26 cellular contexts compared by ENCODE assay signal in the genomic region with DNA sequence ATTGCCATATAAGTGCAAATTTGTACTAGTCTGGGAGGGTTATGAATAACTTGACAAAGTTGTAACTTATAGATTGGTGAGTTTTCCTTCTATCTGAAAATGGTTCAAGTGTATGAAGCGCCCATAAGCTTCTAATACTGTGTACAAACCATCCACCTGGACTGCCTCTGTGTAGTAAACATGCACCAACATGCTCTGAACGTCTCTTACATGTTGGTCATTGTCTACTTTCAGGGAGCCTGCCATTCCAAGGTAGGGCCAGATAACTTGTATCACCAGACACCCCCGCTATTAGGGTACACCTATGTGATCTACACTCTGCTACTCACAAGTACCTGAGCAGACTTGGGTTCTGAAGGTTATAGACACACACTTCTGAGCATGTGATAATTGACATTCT.
"Had no signal": no experiment of that assay in that cellular context is flagged by ENCODE, and none has a peak within 500 bp of the region (broad histone marks: within the 10 kb centered on the region; RNA-seq: fewer than 3 reads in every experiment).

No MANE protein-coding gene starts in this region.

- H3K27ac ChIP-seq: neural progenitor cell, ovary, parathyroid adenoma, psoas muscle, right lobe of liver, sigmoid colon, suprapubic skin, testis, tibial artery, transverse colon, upper lobe of right lung, uterus had no signal

- H3K36me3 ChIP-seq: neural progenitor cell, ovary, right lobe of liver, sigmoid colon, suprapubic skin, tibial artery, transverse colon, upper lobe of right lung, uterus had no signal

- H3K27me3 ChIP-seq: neural progenitor cell, ovary, right lobe of liver, sigmoid colon, suprapubic skin, testis, tibial artery, transverse colon, upper lobe of right lung, uterus had no signal

- H3K4me3 ChIP-seq: neural progenitor cell, ovary, psoas muscle, right lobe of liver, sigmoid colon, suprapubic skin, testis, tibial artery, transverse colon, upper lobe of right lung, uterus had no signal

- FAIRE-seq: small intestine had no signal

- H3K4me1 ChIP-seq: neural progenitor cell, parathyroid adenoma, psoas muscle, right lobe of liver, sigmoid colon, suprapubic skin, testis, tibial artery, transverse colon, upper lobe of right lung, uterus had no signal

- ATAC-seq: natural killer cell; psoas muscle; right cardiac atrium; right lobe of liver; stimulated activated memory B cell treated with anti-CD40 and anti-IgM and Interleukin-4, amounts not matched to agents 10 μg/mL and 1 μg/mL and 100 μg/mL, for 72 hours; stimulated activated naive CD8-positive, alpha-beta T cell treated with anti-CD3 and anti-CD28 coated beads, Interleukin-15, amount 100 ng/mL, for 72 hours; stimulated activated naive CD8-positive, alpha-beta T cell treated with anti-CD3 and anti-CD28 coated beads, Interleukin-15, Interleukin-2, amounts not matched to agents 100 U/mL and 50 U/mL, for 24 hours; upper lobe of right lung had no signal

- DNase-seq: natural killer cell; occipital lobe; ovary; posterior cingulate gyrus; psoas muscle; right cardiac atrium; right lobe of liver; sigmoid colon; small intestine; stimulated activated CD4-positive, alpha-beta T cell treated with anti-CD3 and anti-CD28 coated beads, Interleukin-15, amount 100 ng/mL, for 24 hours; stimulated activated CD4-positive, alpha-beta T cell treated with anti-CD3 and anti-CD28 coated beads, Interleukin-4, amount 100 ng/mL, for 1 hour; stimulated activated CD4-positive, alpha-beta T cell treated with anti-CD3 and anti-CD28 coated beads, Interleukin-4, amount 100 ng/mL, for 4 hours; stimulated activated CD8-positive, alpha-beta memory T cell treated with anti-CD3 and anti-CD28 coated beads, Interleukin-4, amount 100 ng/mL, for 48 hours; stimulated activated naive CD4-positive, alpha-beta T cell; stimulated activated naive CD8-positive, alpha-beta T cell treated with anti-CD3 and anti-CD28 coated beads, Interleukin-15, amount 100 ng/mL, for 72 hours; stimulated activated naive CD8-positive, alpha-beta T cell treated with anti-CD3 and anti-CD28 coated beads, Interleukin-15, Interleukin-2, amounts not matched to agents 100 U/mL and 50 U/mL, for 24 hours; substantia nigra; testis; tibial artery; transverse colon; upper lobe of right lung; uterus had no signal
